7 cellular contexts compared by ENCODE assay signal in the genomic region with DNA sequence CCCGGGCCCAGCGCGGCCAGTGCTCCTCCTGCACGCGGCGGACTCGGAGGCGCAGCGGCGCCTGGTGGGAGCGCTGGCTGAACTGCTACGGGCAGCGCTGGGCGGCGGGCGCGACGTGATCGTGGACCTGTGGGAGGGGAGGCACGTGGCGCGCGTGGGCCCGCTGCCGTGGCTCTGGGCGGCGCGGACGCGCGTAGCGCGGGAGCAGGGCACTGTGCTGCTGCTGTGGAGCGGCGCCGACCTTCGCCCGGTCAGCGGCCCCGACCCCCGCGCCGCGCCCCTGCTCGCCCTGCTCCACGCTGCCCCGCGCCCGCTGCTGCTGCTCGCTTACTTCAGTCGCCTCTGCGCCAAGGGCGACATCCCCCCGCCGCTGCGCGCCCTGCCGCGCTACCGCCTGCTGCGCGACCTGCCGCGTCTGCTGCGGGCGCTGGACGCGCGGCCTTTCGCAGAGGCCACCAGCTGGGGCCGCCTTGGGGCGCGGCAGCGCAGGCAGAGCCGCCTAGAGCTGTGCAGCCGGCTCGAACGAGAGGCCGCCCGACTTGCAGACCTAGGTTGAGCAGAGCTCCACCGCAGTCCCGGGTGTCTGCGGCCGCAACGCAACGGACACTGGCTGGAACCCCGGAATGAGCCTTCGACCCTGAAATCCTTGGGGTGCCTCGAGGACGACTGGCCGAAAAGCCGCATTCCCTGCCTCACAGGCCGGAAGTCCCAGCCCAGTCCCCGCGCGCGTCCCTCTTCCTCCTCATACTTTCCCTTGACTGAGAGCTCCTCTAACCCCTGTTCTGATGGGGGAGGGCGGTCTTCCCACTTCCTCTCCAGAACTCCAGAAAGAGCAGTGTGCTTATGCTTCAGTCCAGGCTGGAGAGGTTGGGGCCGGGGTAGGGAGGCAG. TPM values are rescaled to one million over a fixed set of nuclear protein-coding genes. Genes with fewer than 3 reads are reported as not detected.
DNase-seq lines count a peak whose midpoint lies in the region; ATAC-seq and TF ChIP-seq lines count a peak whose summit lies in the region.

No MANE protein-coding gene starts in this region.

- peak; percentile 50 for DNase-seq in GM10266 (ENCODE audit: extremely low spot score)
- DNase-seq in HT-29 (ENCODE audit: low spot score) = peak; percentile 58
- DNase-seq in T-helper 9 cell = peak; percentile 15
- no peak for DNase-seq in effector memory CD8-positive, alpha-beta T cell
- DNase-seq in lung microvascular endothelial cell (ENCODE audit: low read depth in 2 of 2) = peak; percentile 72 to 74
- DNase-seq in stomach = peak; percentile 76
- no peak for DNase-seq in NAMALWA (ENCODE audit: low spot score)

- WGBS in stomach, 5 donors = 0 to 4% (median 2%) methylated on average over 46 to 99 of the region's 99 CpGs

- no peaks in the 10 kb centered on the region for H3K27me3 Mint-ChIP-seq in effector memory CD8-positive, alpha-beta T cell

- no peaks in the 10 kb centered on the region for H3K9me3 ChIP-seq in stomach

- peak; percentile 50 for ATAC-seq in effector memory CD8-positive, alpha-beta T cell (replicated peaks)

- TF ChIP-seq EP300 in stomach (IDR thresholded peaks at IDR 0.05) = no peak

- no peak overlapping the region for H3K27ac Mint-ChIP-seq in effector memory CD8-positive, alpha-beta T cell

- H3K4me3 Mint-ChIP-seq in effector memory CD8-positive, alpha-beta T cell = peak overlapping the region; percentile 73 to 77

- H3K36me3 Mint-ChIP-seq in effector memory CD8-positive, alpha-beta T cell (ENCODE audit: insufficient read depth) = peaks cover 3% of the 10 kb centered on the region

- intact Hi-C loops in stomach (cut with DNase I; ENCODE audit: low total_unique reads) = loop anchor here (10.0 kb wide), 1 partner anchor 71 kb away; a partner anchor contains a TSS

- peaks cover 0 to 21% (median 21%) of the 10 kb centered on the region in 4 donors for H3K36me3 ChIP-seq in stomach

- TF ChIP-seq POLR2A in stomach (IDR thresholded peaks at IDR 0.05) = no peak

- peak overlapping the region; percentile 84 to 94 (median 90) for H3K27ac ChIP-seq in stomach

- peaks cover 44 to 76% (median 64%) of the 10 kb centered on the region in 4 donors for H3K4me1 ChIP-seq in stomach

- H3K27me3 ChIP-seq in stomach = no peaks in the 10 kb centered on the region

- H3K9me3 Mint-ChIP-seq in effector memory CD8-positive, alpha-beta T cell = no peaks in the 10 kb centered on the region

- peak overlapping the region; percentile 58 to 68 (median 63) for H3K4me3 ChIP-seq in stomach

- TF ChIP-seq CTCF in GM10266 (IDR thresholded peaks at IDR 0.05; ENCODE audit: control insufficient read depth, insufficient read depth, low read depth, missing control alignments) (peak; percentile 53), stomach (IDR thresholded peaks at IDR 0.05) (peak in 3 of 7 experiments; percentile 33 to 46 (median 36))

- H3K4me1 Mint-ChIP-seq in effector memory CD8-positive, alpha-beta T cell (ENCODE audit: low read depth in 2 of 2) = peaks cover 9 to 20% of the 10 kb centered on the region in 2 donors

RNA-seq across cellular contexts. Expression of a gene that starts 1.4 kb away (rescaled TPM):
- 18.6 and 23.4 TPM in 2 replicates for total RNA-seq in HT-29 (2014; rRNA removed; shearing (Covaris generic))
- total RNA-seq in lung microvascular endothelial cell = 11.5 and 17.4 TPM in 2 replicates
- 100 to 1,000 TPM in 3 of 5 donors, 10 to 100 TPM in 2; 20.1 to 284 (median 111) TPM for total RNA-seq in stomach
- polyA plus RNA-seq in stomach = 10 to 100 TPM; 24.2 to 40.6 (median 25.5) TPM

RNA-seq across cellular contexts. Expression of a gene that starts 12.8 kb away (rescaled TPM):
- total RNA-seq in HT-29 (2014; rRNA removed; shearing (Covaris generic)) = 13.4 and 17.0 TPM in 2 replicates
- total RNA-seq in lung microvascular endothelial cell (under 0.01 TPM in 2 replicates), stomach (100 to 1,000 TPM in 2 of 5 donors, 10 to 100 TPM in 3; 11.4 to 301 (median 60.1) TPM)
- polyA plus RNA-seq in stomach = 10 to 100 TPM; 10.3 to 22.0 (median 13.0) TPM

RNA-seq across cellular contexts. Expression of a gene that starts 18.1 kb away (rescaled TPM):
- total RNA-seq in HT-29 (2014; rRNA removed; shearing (Covaris generic)) = 10.4 and 12.9 TPM in 2 replicates
- total RNA-seq in lung microvascular endothelial cell (19.8 and 60.9 TPM in 2 replicates), stomach (10 to 100 TPM in 4 of 5 donors, 1 to 10 TPM in 1; 6.2 to 71.5 (median 23.9) TPM)
- polyA plus RNA-seq in stomach = 10 to 100 TPM in 2 of 3 donors, 1 to 10 TPM in 1; 7.5 to 52.3 (median 21.6) TPM

RNA-seq across cellular contexts. Expression of a gene that starts 25.1 kb away (rescaled TPM):
- 24.0 and 26.0 TPM in 2 replicates for total RNA-seq in HT-29 (2014; rRNA removed; shearing (Covaris generic))
- total RNA-seq in lung microvascular endothelial cell = 25.1 and 28.8 TPM in 2 replicates
- total RNA-seq in stomach = 10 to 100 TPM in 3 of 5 donors, 1 to 10 TPM in 1, not detected in 1; 9.4 to 28.4 (median 20.7) TPM
- 10 to 100 TPM; 26.5 to 56.6 (median 37.7) TPM for polyA plus RNA-seq in stomach

RNA-seq across cellular contexts. Expression of a gene that starts 35.4 kb away (rescaled TPM):
- 0.61 and 1.5 TPM in 2 replicates for total RNA-seq in HT-29 (2014; rRNA removed; shearing (Covaris generic))
- total RNA-seq in lung microvascular endothelial cell = not detected in 2 replicates
- 1 to 10 TPM in 3 of 5 donors, not detected in 2; 1.5 to 3.3 (median 2.3) TPM for total RNA-seq in stomach
- polyA plus RNA-seq in stomach = 10 to 100 TPM in 1 of 3 donors, 1 to 10 TPM in 1, under 1 TPM in 1; 0.63 to 21.4 (median 1.7) TPM

Comparison
In these comparisons a context has a peak if more than half of its experiments do, and no peak if none do; other contexts are left out.
1. DNase-seq: peak in GM10266 (single experiment), HT-29 (single experiment), T-helper 9 cell (single experiment), lung microvascular endothelial cell (2 of 2) and stomach (single experiment); none in effector memory CD8-positive, alpha-beta T cell (0 of 3) and NAMALWA (single experiment).
2. RNA of a gene that starts 12.8 kb away (total RNA-seq): 11.4 to 301 TPM in stomach and 13.4 to 17.0 TPM in HT-29; under 0.01 TPM in lung microvascular endothelial cell; every median in the first group is over 10 times any median in the second.